8 cellular contexts compared by ENCODE assay signal in genomic region chr7:6855563-6856131, GRCh38. TPM values are rescaled to one million over a fixed set of nuclear protein-coding genes. Genes with fewer than 3 reads are reported as not detected.
DNase-seq lines count a peak whose midpoint lies in the region; ATAC-seq and TF ChIP-seq lines count a peak whose summit lies in the region.
"Not testable (repeated sequence)": the region's sequence is repeated elsewhere in the genome, so short reads cannot be mapped to it uniquely, and the experiment has no call there.

No MANE protein-coding gene starts in this region.

- not testable (repeated sequence) for H3K9me3 ChIP-seq in iPS-18a (ENCODE audit: control insufficient read depth, low read depth, low read length)

- H3K4me3 Mint-ChIP-seq in GM23338 (peak overlapping the region; percentile 78), neural crest cell (peak overlapping the region; percentile 85)
- H3K4me3 Mint-ChIP-seq in T-helper 1 cell treated with Interleukin-12 subunit alpha and Interleukin-12 subunit beta and Interleukin-4 antibody, amounts not matched to agents 30 μg/mL and 1 μg/mL, for 36 hours, result peak overlapping the region; percentile 69
- H3K4me3 Mint-ChIP-seq in activated naive CD4-positive, alpha-beta T cell treated with anti-CD3 and anti-CD28 coated beads, Interleukin-2, amount 10 ng/mL, durations not matched to agents 7 days and 5 days, result peak overlapping the region; percentile 59
- peak overlapping the region; percentile 58 for H3K4me3 Mint-ChIP-seq in stimulated activated naive CD8-positive, alpha-beta T cell treated with anti-CD3 and anti-CD28 coated beads, Interleukin-15, Interleukin-2, amounts not matched to agents 100 ng/mL and 50 ng/mL, for 24 hours

- not testable (repeated sequence) for H3K9ac ChIP-seq in iPS-18a (ENCODE audit: low read length)

- not testable (repeated sequence) for H3K36me3 ChIP-seq in ACC112 (ENCODE audit: insufficient read depth, low read length); GM23338 (ENCODE audit: insufficient read depth); iPS-18a (ENCODE audit: control insufficient read depth, low read depth, low read length)

- not testable (repeated sequence) for H3K27ac Mint-ChIP-seq in GM23338; T-helper 1 cell treated with Interleukin-12 subunit alpha and Interleukin-12 subunit beta and Interleukin-4 antibody, amounts not matched to agents 30 μg/mL and 1 μg/mL, for 36 hours; activated naive CD4-positive, alpha-beta T cell treated with anti-CD3 and anti-CD28 coated beads, Interleukin-2, amount 10 ng/mL, durations not matched to agents 7 days and 5 days; neural crest cell (ENCODE audit: unreplicated experiment); stimulated activated naive CD8-positive, alpha-beta T cell treated with anti-CD3 and anti-CD28 coated beads, Interleukin-15, Interleukin-2, amounts not matched to agents 100 ng/mL and 50 ng/mL, for 24 hours

- H3K4me2 ChIP-seq in GM23338, result peak overlapping the region; percentile 85

- H3K79me2 ChIP-seq in ACC112 (ENCODE audit: control insufficient read depth, insufficient read depth, low read length, unreplicated experiment); GM23338 (replicated peaks; ENCODE audit: insufficient read depth): not testable (repeated sequence)

- not testable (repeated sequence) for H3K4me1 Mint-ChIP-seq in GM23338; T-helper 1 cell treated with Interleukin-12 subunit alpha and Interleukin-12 subunit beta and Interleukin-4 antibody, amounts not matched to agents 30 μg/mL and 1 μg/mL, for 36 hours (ENCODE audit: low read depth); activated naive CD4-positive, alpha-beta T cell treated with anti-CD3 and anti-CD28 coated beads, Interleukin-2, amount 10 ng/mL, durations not matched to agents 7 days and 5 days; neural crest cell; stimulated activated naive CD8-positive, alpha-beta T cell treated with anti-CD3 and anti-CD28 coated beads, Interleukin-15, Interleukin-2, amounts not matched to agents 100 ng/mL and 50 ng/mL, for 24 hours (ENCODE audit: low read depth)

- not testable (repeated sequence) for H3K27me3 ChIP-seq in ACC112 (ENCODE audit: insufficient read depth, low read length); GM23338 (ENCODE audit: insufficient read depth); dorsolateral prefrontal cortex; iPS-18a (ENCODE audit: control insufficient read depth, insufficient read depth, low read length)

- not testable (repeated sequence) for H2AFZ ChIP-seq in ACC112 (ENCODE audit: low read length, unreplicated experiment); GM23338

- ATAC-seq in GM23338, result not testable (repeated sequence)

- H3K9me3 Mint-ChIP-seq in GM23338; T-helper 1 cell treated with Interleukin-12 subunit alpha and Interleukin-12 subunit beta and Interleukin-4 antibody, amounts not matched to agents 30 μg/mL and 1 μg/mL, for 36 hours; activated naive CD4-positive, alpha-beta T cell treated with anti-CD3 and anti-CD28 coated beads, Interleukin-2, amount 10 ng/mL, durations not matched to agents 7 days and 5 days; neural crest cell; stimulated activated naive CD8-positive, alpha-beta T cell treated with anti-CD3 and anti-CD28 coated beads, Interleukin-15, Interleukin-2, amounts not matched to agents 100 ng/mL and 50 ng/mL, for 24 hours: not testable (repeated sequence)

- peak; percentile 19 to 26; a peak in 3 of 4 replicates for TF ChIP-seq CTCF in GM23338 (conservative IDR thresholded peaks at IDR 0.05; ENCODE audit: low read depth in 2 of 2)
- TF ChIP-seq CTCF in dorsolateral prefrontal cortex (IDR thresholded peaks at IDR 0.05 in 54 of 56, conservative IDR thresholded peaks at IDR 0.05 in 2 of 56; ENCODE audit: low read depth in 1 of 56, partially characterized antibody in 56 of 56), result not testable (repeated sequence)
- TF ChIP-seq CTCF in neural crest cell (conservative IDR thresholded peaks at IDR 0.05), result peak; percentile 20

- H3K36me3 Mint-ChIP-seq in GM23338 (ENCODE audit: low read depth); T-helper 1 cell treated with Interleukin-12 subunit alpha and Interleukin-12 subunit beta and Interleukin-4 antibody, amounts not matched to agents 30 μg/mL and 1 μg/mL, for 36 hours (ENCODE audit: low read depth); activated naive CD4-positive, alpha-beta T cell treated with anti-CD3 and anti-CD28 coated beads, Interleukin-2, amount 10 ng/mL, durations not matched to agents 7 days and 5 days; neural crest cell (ENCODE audit: low read depth); stimulated activated naive CD8-positive, alpha-beta T cell treated with anti-CD3 and anti-CD28 coated beads, Interleukin-15, Interleukin-2, amounts not matched to agents 100 ng/mL and 50 ng/mL, for 24 hours (ENCODE audit: low read depth): not testable (repeated sequence)

- peak; percentile 8 for DNase-seq in GM23338 (ENCODE audit: low spot score)
- DNase-seq in activated naive CD4-positive, alpha-beta T cell treated with anti-CD3 and anti-CD28 coated beads, Interleukin-2, amount 10 ng/mL, durations not matched to agents 7 days and 5 days; neural crest cell (ENCODE audit: low read depth, low spot score): not testable (repeated sequence)
- DNase-seq in dorsolateral prefrontal cortex, result peak in 1 of 10 donors; percentile 9

- H3K9me2 ChIP-seq in GM23338 (ENCODE audit: insufficient read depth), result not testable (repeated sequence)

- intact Hi-C loops in dorsolateral prefrontal cortex (cut with DNase I), result not testable (repeated sequence)

- not testable (repeated sequence) for H3K27ac ChIP-seq in ACC112 (ENCODE audit: low read depth, low read length); GM23338 (ENCODE audit: low read depth); dorsolateral prefrontal cortex; iPS-18a (ENCODE audit: low read length)

- H3K4me1 ChIP-seq in ACC112 (ENCODE audit: control insufficient read depth, insufficient read depth, low read length, unreplicated experiment); GM23338 (ENCODE audit: insufficient read depth); iPS-18a (ENCODE audit: control insufficient read depth, low read depth, low read length): not testable (repeated sequence)

- H3F3A ChIP-seq in GM23338 (replicated peaks; ENCODE audit: low read depth), result not testable (repeated sequence)

- not testable (repeated sequence) for H4K20me1 ChIP-seq in GM23338 (replicated peaks; ENCODE audit: insufficient read depth)

- CTCF ChIA-PET in activated naive CD4-positive, alpha-beta T cell treated with anti-CD3 and anti-CD28 coated beads, Interleukin-2, amount 10 ng/mL, durations not matched to agents 7 days and 5 days (lab: Charles Lee), result not testable (repeated sequence)

- H3K27me3 Mint-ChIP-seq in GM23338 (ENCODE audit: insufficient read depth, low read depth, poor library complexity); stimulated activated naive CD8-positive, alpha-beta T cell treated with anti-CD3 and anti-CD28 coated beads, Interleukin-15, Interleukin-2, amounts not matched to agents 100 ng/mL and 50 ng/mL, for 24 hours: not testable (repeated sequence)
- H3K27me3 Mint-ChIP-seq in T-helper 1 cell treated with Interleukin-12 subunit alpha and Interleukin-12 subunit beta and Interleukin-4 antibody, amounts not matched to agents 30 μg/mL and 1 μg/mL, for 36 hours (ENCODE audit: low read depth), result peaks cover 14% of the 10 kb centered on the region
- peaks cover 30% of the 10 kb centered on the region for H3K27me3 Mint-ChIP-seq in activated naive CD4-positive, alpha-beta T cell treated with anti-CD3 and anti-CD28 coated beads, Interleukin-2, amount 10 ng/mL, durations not matched to agents 7 days and 5 days
- H3K27me3 Mint-ChIP-seq in neural crest cell (ENCODE audit: low read depth), result peaks cover 21% of the 10 kb centered on the region

- H3K4me3 ChIP-seq in ACC112 (ENCODE audit: low read depth, low read length) (peak overlapping the region; percentile 69; the same call in 1 of the 2 replicates), GM23338 (peak overlapping the region; percentile 80), dorsolateral prefrontal cortex (peak overlapping the region in 56 of 59 donors; percentile 11 to 67 (median 48)), iPS-18a (ENCODE audit: low read length) (peak overlapping the region; percentile 58)

RNA-seq across cellular contexts. Expression of gene CCZ1B, which starts 29.6 kb away (rescaled TPM):
- 43.0 and 60.1 TPM in 2 replicates for total RNA-seq in GM23338 (2014; rRNA removed; shearing (Covaris generic))
- 62.0 and 73.6 TPM in 2 replicates for polyA plus RNA-seq in GM23338 (2016; fragmentation: Nextera tagmentation; extraction: Ambion mirVana)
- total RNA-seq in dorsolateral prefrontal cortex (100 to 1,000 TPM in 19 of 120 experiments, 10 to 100 TPM in 101; 41.0 to 129 (median 82.3) TPM), neural crest cell (55.8 and 72.0 TPM in 2 replicates)
